Comparison of ENCODE assay signal across 13 cellular contexts in the genomic region with DNA sequence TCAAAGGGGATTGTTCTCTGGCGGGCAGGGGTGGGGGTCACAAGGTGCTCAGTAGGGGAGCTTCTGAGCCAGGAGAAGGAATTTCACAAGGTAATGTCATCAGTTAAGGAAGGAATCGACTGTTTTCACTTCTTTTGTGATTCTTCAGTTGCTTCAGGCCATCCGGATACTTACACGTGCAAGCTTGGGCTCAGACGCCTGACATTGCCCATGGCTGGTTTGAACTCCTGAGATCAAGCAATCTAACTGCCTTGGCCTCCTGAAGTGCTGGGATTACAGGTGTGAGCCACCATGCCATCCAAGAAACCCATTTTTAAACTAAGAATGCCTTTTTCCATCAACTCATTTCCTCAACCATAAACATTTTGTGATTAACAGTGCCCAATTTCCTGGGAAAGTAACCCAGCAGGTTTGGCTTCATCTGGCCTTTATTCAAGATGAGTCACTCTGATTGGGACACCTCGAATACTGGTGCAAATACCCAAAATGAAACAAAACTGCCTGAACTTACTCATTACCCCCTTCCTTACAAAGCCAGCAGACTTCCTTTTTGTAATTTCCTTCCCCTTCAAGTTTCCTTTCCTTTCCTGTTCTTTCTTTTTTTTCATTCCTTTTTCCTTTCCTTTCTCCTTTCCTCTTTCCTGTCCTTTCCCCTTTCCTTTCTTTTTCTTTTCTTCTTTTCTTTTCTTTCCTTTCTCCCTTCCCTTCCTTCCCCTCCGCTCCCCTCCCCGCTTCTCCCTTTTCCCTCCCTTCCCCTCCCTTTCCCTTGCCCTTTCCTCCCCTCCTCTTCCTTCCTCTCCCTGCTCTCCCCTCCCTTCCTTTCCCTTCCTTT. TPM values are rescaled to one million over a fixed set of nuclear protein-coding genes. Genes with fewer than 3 reads are reported as not detected.
DNase-seq lines count a peak whose midpoint lies in the region; ATAC-seq and TF ChIP-seq lines count a peak whose summit lies in the region.
"Had no signal": no experiment of that assay in that cellular context is flagged by ENCODE, and none has a peak within 500 bp of the region (broad histone marks: within the 10 kb centered on the region; RNA-seq: fewer than 3 reads in every experiment).

No MANE protein-coding gene starts in this region.

- no peaks in the 10 kb centered on the region for H3K27me3 Mint-ChIP-seq in MCF 10A (ENCODE audit: insufficient read depth, unreplicated experiment)
- H3K27me3 Mint-ChIP-seq: stimulated activated naive B cell treated with anti-CD40 and anti-IgM and Interleukin-4, amounts not matched to agents 10 μg/mL and 1 μg/mL and 100 μg/mL, for 72 hours had no signal

- H3K36me3 Mint-ChIP-seq in MCF 10A (ENCODE audit: insufficient read depth, unreplicated experiment), result no peaks in the 10 kb centered on the region
- H3K36me3 Mint-ChIP-seq: brain had no signal

- peak; percentile 15 for DNase-seq in EH (ENCODE audit: low read depth)
- peak; percentile 40 to 49 for DNase-seq in Kasumi-1 (lab: John Stamatoyannopoulos, UW)
- peak; percentile 73 for DNase-seq in MCF 10A (ENCODE audit: unreplicated experiment)
- DNase-seq in mucosa of descending colon, result no peak
- DNase-seq in GM13977 (ENCODE audit: low spot score), result no peak
- no peak for DNase-seq in left colon
- DNase-seq in GDM1 (lab: John Stamatoyannopoulos, UW), result no peak
- DNase-seq: NCI-H2107; SHP77 treated with DMSO at 0.1 percent for 48 hours; small intestine; stimulated activated naive B cell treated with anti-CD40 and anti-IgM and Interleukin-4, amounts not matched to agents 10 μg/mL and 1 μg/mL and 100 μg/mL, for 72 hours had no signal

- POLR2A ChIA-PET in MCF 10A (lab: Yijun Ruan, JAX), result no interaction called here

- in situ Hi-C loops in GM13977 (cut with MboI; ENCODE audit: low pct_unique_long_range_greater_than_20kb, low sequenced_read_pairs, unreplicated experiment), result no loop called here

- CTCF ChIA-PET in MCF 10A (lab: Yijun Ruan, JAX), result interaction anchor here (0.6 to 0.8 kb wide), 3 partner anchors 32 to 615 kb away, joined by 3 read pairs; a partner anchor contains a TSS

- H3K4me1 ChIP-seq in mucosa of descending colon (ENCODE audit: low read depth), result no peaks in the 10 kb centered on the region

- ATAC-seq in mucosa of descending colon, result peak; percentile 30
- ATAC-seq in left colon, result no peak
- ATAC-seq: stimulated activated naive B cell treated with anti-CD40 and anti-IgM and Interleukin-4, amounts not matched to agents 10 μg/mL and 1 μg/mL and 100 μg/mL, for 72 hours had no signal

- H3K9me3 Mint-ChIP-seq in MCF 10A (ENCODE audit: unreplicated experiment), result no peaks in the 10 kb centered on the region
- H3K9me3 Mint-ChIP-seq: brain had no signal

- BruUV-seq in MCF 10A (replicated peaks; lab: Mats Ljungman, UMichigan), result no TSS peak

- H3K4me3 ChIP-seq in mucosa of descending colon, result no peak overlapping the region

- TF ChIP-seq CTCF in MCF 10A (IDR thresholded peaks at IDR 0.05; ENCODE audit: unreplicated experiment) (no peak), mucosa of descending colon (IDR thresholded peaks at IDR 0.05) (no peak), GM13977 (IDR thresholded peaks at IDR 0.05; ENCODE audit: extremely low read depth, insufficient read depth, missing control alignments) (no peak)

- H3K36me3 ChIP-seq in mucosa of descending colon (ENCODE audit: low read depth), result no peaks in the 10 kb centered on the region

- peaks cover 26% of the 10 kb centered on the region for H3K4me1 Mint-ChIP-seq in MCF 10A (ENCODE audit: insufficient read depth, unreplicated experiment)
- H3K4me1 Mint-ChIP-seq: brain had no signal

- peak overlapping the region; percentile 72 for H3K27ac Mint-ChIP-seq in MCF 10A (ENCODE audit: low read depth, unreplicated experiment)
- H3K27ac Mint-ChIP-seq: brain had no signal

- H3K9me3 ChIP-seq in mucosa of descending colon, result no peaks in the 10 kb centered on the region

- intact Hi-C loops in MCF 10A (cut with micrococcal nuclease), result no loop called here
- intact Hi-C loops in mucosa of descending colon (cut with DNase I, micrococcal nuclease), result no loop called here
- intact Hi-C loops in left colon (cut with DNase I, micrococcal nuclease), result no loop called here

- H3K4me3 Mint-ChIP-seq in MCF 10A (ENCODE audit: unreplicated experiment), result peak overlapping the region; percentile 1
- H3K4me3 Mint-ChIP-seq: brain; stimulated activated naive B cell treated with anti-CD40 and anti-IgM and Interleukin-4, amounts not matched to agents 10 μg/mL and 1 μg/mL and 100 μg/mL, for 72 hours had no signal

RNA-seq across cellular contexts. Expression of a gene that starts 10.2 kb away (rescaled TPM):
- total RNA-seq in MCF 10A (2022) (0.44 and 0.98 TPM in 2 replicates), mucosa of descending colon (1 to 10 TPM in 1 of 3 donors, under 1 TPM in 2; 0.60 to 1.0 (median 0.93) TPM), left colon (1 to 10 TPM in 1 of 2 donors, under 1 TPM in 1; 0.98 to 1.3 TPM)
- total RNA-seq: mononuclear cell had no signal

RNA-seq across cellular contexts. Expression of a gene that starts 25.9 kb away (rescaled TPM):
- total RNA-seq in MCF 10A (2022), result 56.0 and 63.9 TPM in 2 replicates
- 10 to 100 TPM; 38.8 to 74.8 (median 72.8) TPM for total RNA-seq in mucosa of descending colon
- 10 to 100 TPM; 66.9 to 93.6 TPM for total RNA-seq in left colon

RNA-seq across cellular contexts. Expression of a gene that starts 33.9 kb away (rescaled TPM):
- total RNA-seq in MCF 10A (2022), result 22.5 and 34.9 TPM in 2 replicates
- total RNA-seq in mucosa of descending colon, result 10 to 100 TPM; 40.6 to 48.4 (median 45.5) TPM
- 10 to 100 TPM; 42.0 to 42.9 TPM for total RNA-seq in left colon

RNA-seq across cellular contexts. Expression of a gene that starts 40.1 kb away (rescaled TPM):
- total RNA-seq in MCF 10A (2022) (140 and 168 TPM in 2 replicates), mucosa of descending colon (100 to 1,000 TPM in 1 of 3 donors, 10 to 100 TPM in 2; 83.9 to 115 (median 93.8) TPM), left colon (10 to 100 TPM; 80.5 to 93.9 TPM)

RNA-seq across cellular contexts. Expression of a gene that starts 40.5 kb away (rescaled TPM):
- total RNA-seq in MCF 10A (2022) (27.2 and 34.7 TPM in 2 replicates), mucosa of descending colon (10 to 100 TPM; 32.7 to 52.0 (median 35.9) TPM), left colon (10 to 100 TPM; 31.2 to 35.0 TPM)

Comparison
In these comparisons a context has a peak if more than half of its experiments do, and no peak if none do; other contexts are left out.
1. DNase-seq: peak in EH (single experiment), Kasumi-1 (2 of 2) and MCF 10A (single experiment); none in mucosa of descending colon (0 of 3), GM13977 (single experiment), left colon (0 of 2) and GDM1 (single experiment).